Comparison of ENCODE assay signal across 8 cellular contexts in the genomic region with DNA sequence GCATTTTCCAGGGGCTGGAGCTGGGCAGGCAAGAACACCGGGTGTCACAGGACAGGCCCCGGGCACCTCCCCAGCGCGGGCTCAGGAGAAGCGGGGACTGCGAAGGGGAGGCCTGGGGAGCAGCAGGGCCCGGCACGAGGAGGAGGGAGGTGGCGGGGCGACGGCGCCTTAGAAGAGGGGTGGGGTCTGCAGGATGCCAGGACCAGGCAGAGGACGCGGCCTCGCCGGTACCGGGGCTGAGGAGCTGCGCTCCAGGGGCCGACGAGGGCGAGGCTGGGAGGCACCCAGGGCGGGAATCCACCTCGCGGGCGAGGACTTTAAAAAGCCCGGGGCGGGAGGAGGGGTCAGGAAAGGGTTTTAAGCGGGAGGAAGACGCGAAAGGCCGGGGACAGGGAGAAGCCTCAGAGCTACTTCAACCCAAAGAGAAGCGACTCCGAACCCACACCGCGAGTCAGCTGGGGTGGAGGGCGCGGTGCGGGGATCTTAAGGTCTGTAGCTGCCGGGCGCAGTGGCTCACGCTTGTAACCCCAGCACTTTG. TPM values are rescaled to one million over a fixed set of nuclear protein-coding genes. Genes with fewer than 3 reads are reported as not detected.
DNase-seq lines count a peak whose midpoint lies in the region; ATAC-seq and TF ChIP-seq lines count a peak whose summit lies in the region.

No MANE protein-coding gene starts in this region.

- peaks cover 9% of the 10 kb centered on the region for H3K4me1 Mint-ChIP-seq in neural progenitor cell

- H3K27ac Mint-ChIP-seq in neural progenitor cell = no peak overlapping the region

- no peaks in the 10 kb centered on the region for H4K20me1 ChIP-seq in neural progenitor cell (ENCODE audit: low read depth)
- H4K20me1 ChIP-seq in MM.1S (ENCODE audit: insufficient read depth, low read length) = no peaks in the 10 kb centered on the region

- H3F3A ChIP-seq in neural progenitor cell (ENCODE audit: low read depth) = peaks cover 3% of the 10 kb centered on the region
- H3F3A ChIP-seq in MM.1S (ENCODE audit: insufficient read depth, low read length) = no peaks in the 10 kb centered on the region

- H3K9ac ChIP-seq in neural progenitor cell (peak overlapping the region; percentile 44), MM.1S (ENCODE audit: low read length) (no peak overlapping the region)

- H3K4me1 ChIP-seq in neural progenitor cell (no peaks in the 10 kb centered on the region), upper lobe of left lung (peaks cover 0 to 20% (median 9%) of the 10 kb centered on the region in 4 donors), MM.1S (ENCODE audit: low read length) (no peaks in the 10 kb centered on the region)

- peak; percentile 43 to 67 for ATAC-seq in upper lobe of left lung (ENCODE audit: low FRiP score in 2 of 2)

- no peaks in the 10 kb centered on the region for H3K27me3 Mint-ChIP-seq in neural progenitor cell (ENCODE audit: insufficient read depth, low read depth)

- peaks cover 48% of the 10 kb centered on the region for H3K9me3 ChIP-seq in KOPT-K1 (ENCODE audit: insufficient read depth, low read length, poor library complexity, severe bottlenecking)
- H3K9me3 ChIP-seq in neural progenitor cell (ENCODE audit: low read depth) = peaks cover 6% of the 10 kb centered on the region
- H3K9me3 ChIP-seq in upper lobe of left lung = peaks cover 0 to 28% (median 12%) of the 10 kb centered on the region in 4 donors
- H3K9me3 ChIP-seq in MM.1S (replicated peaks; ENCODE audit: insufficient read depth, low read length) = no peaks in the 10 kb centered on the region

- H3K27ac ChIP-seq in KOPT-K1 (ENCODE audit: low read depth, low read length, poor library complexity, severe bottlenecking) (peak overlapping the region; percentile 62), neural progenitor cell (no peak overlapping the region), upper lobe of left lung (peak overlapping the region; percentile 78 to 85 (median 80)), MM.1S (ENCODE audit: low read length) (no peak overlapping the region)

- no peak for TF ChIP-seq EP300 in upper lobe of left lung (IDR thresholded peaks at IDR 0.05)

- peak overlapping the region; percentile 80 for H3K4me3 Mint-ChIP-seq in neural progenitor cell

- H3K9me2 ChIP-seq in MM.1S (replicated peaks; ENCODE audit: insufficient read depth, low read length) = no peaks in the 10 kb centered on the region

- H3K79me2 ChIP-seq in neural progenitor cell (ENCODE audit: low read depth) (peaks cover 17% of the 10 kb centered on the region), MM.1S (ENCODE audit: low read length) (no peaks in the 10 kb centered on the region)

- no peak for TF ChIP-seq POLR2A in upper lobe of left lung (IDR thresholded peaks at IDR 0.05)

- peaks cover 30% of the 10 kb centered on the region for H3K36me3 Mint-ChIP-seq in neural progenitor cell

- H3K9me3 Mint-ChIP-seq in neural progenitor cell = peaks cover 52% of the 10 kb centered on the region

- H3K36me3 ChIP-seq in KOPT-K1 (ENCODE audit: insufficient read depth, low read length) (peaks cover 37% of the 10 kb centered on the region), neural progenitor cell (no peaks in the 10 kb centered on the region), upper lobe of left lung (peaks cover 0 to 7% (median 4%) of the 10 kb centered on the region in 4 donors), MM.1S (replicated peaks; ENCODE audit: insufficient read depth, low read length) (no peaks in the 10 kb centered on the region)

- H3K27me3 ChIP-seq in neural progenitor cell = peaks cover 9% of the 10 kb centered on the region
- H3K27me3 ChIP-seq in upper lobe of left lung = no peaks in the 10 kb centered on the region
- no peaks in the 10 kb centered on the region for H3K27me3 ChIP-seq in MM.1S (replicated peaks; ENCODE audit: insufficient read depth, low read length)

- 1 to 2% methylated on average over 32 to 41 of the region's 41 CpGs for WGBS in upper lobe of left lung, 2 donors

- H3K4me2 ChIP-seq in neural progenitor cell = peak overlapping the region; percentile 89
- H3K4me2 ChIP-seq in MM.1S (ENCODE audit: low read depth, low read length) = no peak overlapping the region

- H3K4me3 ChIP-seq in neural progenitor cell (peak overlapping the region; percentile 81), upper lobe of left lung (peak overlapping the region; percentile 52 to 83 (median 64)), MM.1S (ENCODE audit: low read length) (no peak overlapping the region)

- DNase-seq in C1 segment of cervical spinal cord (lab: John Stamatoyannopoulos, UW) (peak in 8 of 14 donors; percentile 1 to 24 (median 11)), activated T-helper 1 cell treated with Interleukin-2 at 50 U/mL for 16 hours (ENCODE audit: low read depth) (peak; percentile 2), foreskin melanocyte (peak; percentile 14), neural progenitor cell (ENCODE audit: low spot score) (peak; percentile 67), upper lobe of left lung (peak; percentile 28 to 85), GDM1 (lab: John Stamatoyannopoulos, UW) (no peak), MM.1S (no peak)

- H2AFZ ChIP-seq in neural progenitor cell (replicated peaks) = peak overlapping the region; percentile 55
- H2AFZ ChIP-seq in MM.1S (ENCODE audit: low read length) = no peak overlapping the region

- TF ChIP-seq CTCF in neural progenitor cell (IDR thresholded peaks at IDR 0.05) (no peak), upper lobe of left lung (IDR thresholded peaks at IDR 0.05) (no peak), MM.1S (IDR thresholded peaks at IDR 0.05; ENCODE audit: low read length) (no peak)

RNA-seq across cellular contexts. Expression of a gene that starts 0.7 kb away (rescaled TPM):
- total RNA-seq in neural progenitor cell (ENCODE audit: low replicate concordance) (15.2 and 19.9 TPM in 2 replicates), upper lobe of left lung (10 to 100 TPM in 4 of 6 donors, 1 to 10 TPM in 2; 5.3 to 21.0 (median 10.3) TPM)

RNA-seq across cellular contexts. Expression of a gene that starts 25.5 kb away (rescaled TPM):
- total RNA-seq in neural progenitor cell (ENCODE audit: low replicate concordance) (20.3 and 23.9 TPM in 2 replicates), upper lobe of left lung (1 to 10 TPM; 2.4 to 7.9 (median 4.3) TPM)

RNA-seq across cellular contexts. Expression of a gene that starts 35.0 kb away (rescaled TPM):
- total RNA-seq in neural progenitor cell (ENCODE audit: low replicate concordance) (7.3 and 9.4 TPM in 2 replicates), upper lobe of left lung (1 to 10 TPM; 1.7 to 5.2 (median 3.4) TPM)

RNA-seq across cellular contexts. Expression of a gene that starts 55.0 kb away (rescaled TPM):
- total RNA-seq in neural progenitor cell (ENCODE audit: low replicate concordance) = 78.3 and 86.0 TPM in 2 replicates
- 100 to 1,000 TPM in 1 of 6 donors, 10 to 100 TPM in 5; 25.0 to 150 (median 48.5) TPM for total RNA-seq in upper lobe of left lung

Comparison
In these comparisons a context has a peak if more than half of its experiments do, and no peak if none do; other contexts are left out.
1. DNase-seq: peak in C1 segment of cervical spinal cord (8 of 14), activated T-helper 1 cell treated with Interleukin-2 at 50 U/mL for 16 hours (single experiment), foreskin melanocyte (single experiment), neural progenitor cell (single experiment) and upper lobe of left lung (2 of 2); none in GDM1 (single experiment) and MM.1S (single experiment).
2. H3K27ac ChIP-seq: peak in KOPT-K1 (single experiment) and upper lobe of left lung (4 of 4); none in neural progenitor cell (single experiment) and MM.1S (single experiment).